ENCODE assay signal across 1 cellular context in the genomic region with DNA sequence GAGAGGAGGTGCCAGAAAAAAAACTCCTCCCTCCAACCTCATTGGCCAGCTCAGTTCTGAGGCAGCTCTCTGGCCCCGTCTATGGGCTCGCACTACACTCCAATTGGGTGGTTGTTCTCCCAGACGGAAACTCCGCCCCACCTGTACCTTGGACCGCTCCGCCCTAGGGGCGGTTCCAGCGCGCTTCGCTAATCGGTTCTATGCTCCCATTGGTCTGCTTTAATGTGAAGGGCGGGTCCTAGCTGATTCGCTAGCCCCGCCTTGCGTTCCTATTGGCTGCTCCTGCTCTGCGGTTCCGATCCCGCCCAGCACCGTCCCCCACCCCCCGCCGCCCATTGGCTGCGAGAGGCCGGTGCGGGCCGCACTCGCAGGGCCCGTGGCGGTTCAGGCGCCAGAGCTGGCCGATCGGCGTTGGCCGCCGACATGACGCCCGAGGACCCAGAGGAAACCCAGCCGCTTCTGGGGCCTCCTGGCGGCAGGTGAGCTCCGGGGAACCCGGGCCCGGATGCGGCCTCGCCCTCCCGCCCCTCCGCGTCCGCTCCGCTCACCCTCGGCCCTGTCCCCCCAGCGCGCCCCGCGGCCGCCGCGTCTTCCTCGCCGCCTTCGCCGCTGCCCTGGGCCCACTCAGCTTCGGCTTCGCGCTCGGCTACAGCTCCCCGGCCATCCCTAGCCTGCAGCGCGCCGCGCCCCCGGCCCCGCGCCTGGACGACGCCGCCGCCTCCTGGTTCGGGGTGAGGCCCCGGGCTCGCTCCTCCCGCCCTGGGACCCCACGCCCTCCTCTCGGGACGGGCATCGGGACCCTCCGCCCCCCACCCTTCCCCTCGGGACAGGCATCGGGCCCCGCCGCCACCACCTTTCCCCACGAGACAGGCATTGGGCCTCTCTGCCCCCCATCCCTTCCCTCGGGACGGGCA.
TF ChIP-seq lines count a peak whose summit lies in the region.

A gene with protein sequence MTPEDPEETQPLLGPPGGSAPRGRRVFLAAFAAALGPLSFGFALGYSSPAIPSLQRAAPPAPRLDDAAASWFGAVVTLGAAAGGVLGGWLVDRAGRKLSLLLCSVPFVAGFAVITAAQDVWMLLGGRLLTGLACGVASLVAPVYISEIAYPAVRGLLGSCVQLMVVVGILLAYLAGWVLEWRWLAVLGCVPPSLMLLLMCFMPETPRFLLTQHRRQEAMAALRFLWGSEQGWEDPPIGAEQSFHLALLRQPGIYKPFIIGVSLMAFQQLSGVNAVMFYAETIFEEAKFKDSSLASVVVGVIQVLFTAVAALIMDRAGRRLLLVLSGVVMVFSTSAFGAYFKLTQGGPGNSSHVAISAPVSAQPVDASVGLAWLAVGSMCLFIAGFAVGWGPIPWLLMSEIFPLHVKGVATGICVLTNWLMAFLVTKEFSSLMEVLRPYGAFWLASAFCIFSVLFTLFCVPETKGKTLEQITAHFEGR (plus strand): TSS at position 362 of the 914 bp plus-strand sequence. CDS start 62 bp downstream, at position 424.

TF ChIP-seq in HepG2, 621 proteins besides CTCF, POLR2A, EP300 and RAD21 (continued from another document and continues in another):
- TF ChIP-seq, protein P1, sequence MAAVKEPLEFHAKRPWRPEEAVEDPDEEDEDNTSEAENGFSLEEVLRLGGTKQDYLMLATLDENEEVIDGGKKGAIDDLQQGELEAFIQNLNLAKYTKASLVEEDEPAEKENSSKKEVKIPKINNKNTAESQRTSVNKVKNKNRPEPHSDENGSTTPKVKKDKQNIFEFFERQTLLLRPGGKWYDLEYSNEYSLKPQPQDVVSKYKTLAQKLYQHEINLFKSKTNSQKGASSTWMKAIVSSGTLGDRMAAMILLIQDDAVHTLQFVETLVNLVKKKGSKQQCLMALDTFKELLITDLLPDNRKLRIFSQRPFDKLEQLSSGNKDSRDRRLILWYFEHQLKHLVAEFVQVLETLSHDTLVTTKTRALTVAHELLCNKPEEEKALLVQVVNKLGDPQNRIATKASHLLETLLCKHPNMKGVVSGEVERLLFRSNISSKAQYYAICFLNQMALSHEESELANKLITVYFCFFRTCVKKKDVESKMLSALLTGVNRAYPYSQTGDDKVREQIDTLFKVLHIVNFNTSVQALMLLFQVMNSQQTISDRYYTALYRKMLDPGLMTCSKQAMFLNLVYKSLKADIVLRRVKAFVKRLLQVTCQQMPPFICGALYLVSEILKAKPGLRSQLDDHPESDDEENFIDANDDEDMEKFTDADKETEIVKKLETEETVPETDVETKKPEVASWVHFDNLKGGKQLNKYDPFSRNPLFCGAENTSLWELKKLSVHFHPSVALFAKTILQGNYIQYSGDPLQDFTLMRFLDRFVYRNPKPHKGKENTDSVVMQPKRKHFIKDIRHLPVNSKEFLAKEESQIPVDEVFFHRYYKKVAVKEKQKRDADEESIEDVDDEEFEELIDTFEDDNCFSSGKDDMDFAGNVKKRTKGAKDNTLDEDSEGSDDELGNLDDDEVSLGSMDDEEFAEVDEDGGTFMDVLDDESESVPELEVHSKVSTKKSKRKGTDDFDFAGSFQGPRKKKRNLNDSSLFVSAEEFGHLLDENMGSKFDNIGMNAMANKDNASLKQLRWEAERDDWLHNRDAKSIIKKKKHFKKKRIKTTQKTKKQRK (IDR thresholded peaks at IDR 0.05; ENCODE audit: low read length): no peak
- TF ChIP-seq KLF12 (CRISPR knock-in tag; IDR thresholded peaks at IDR 0.05; ENCODE audit: borderline replicate concordance) (no peak), CAMTA2 (CRISPR knock-in tag; IDR thresholded peaks at IDR 0.05; ENCODE audit: borderline replicate concordance) (0 out of 2 replicates have a peak, but pooled peaks have one; percentile 57), TEAD3 (CRISPR knock-in tag; optimal IDR thresholded peaks at IDR 0.05; ENCODE audit: borderline replicate concordance) (peak; percentile 24), SNRNP70 (IDR thresholded peaks at IDR 0.05; ENCODE audit: low read depth, low read length) (no peak), MXI1 (IDR thresholded peaks at IDR 0.05; ENCODE audit: borderline replicate concordance, low read depth, low read length) (no peak; the same call in 2 of the 3 replicates), STAG1 (CRISPR knock-in tag; IDR thresholded peaks at IDR 0.05) (peak; percentile 27; the same call in 1 of the 2 replicates), ZMYM2 (CRISPR knock-in tag; IDR thresholded peaks at IDR 0.05) (no peak), ELF1 (CRISPR knock-in tag; IDR thresholded peaks at IDR 0.05) (peak; percentile 35; the same call in 1 of the 2 replicates), ZNF780A (CRISPR knock-in tag; IDR thresholded peaks at IDR 0.05) (no peak), HOXD1 (CRISPR knock-in tag; IDR thresholded peaks at IDR 0.05) (peak; percentile 72; the same call in 1 of the 2 replicates), HES4 (CRISPR knock-in tag; IDR thresholded peaks at IDR 0.05; ENCODE audit: borderline replicate concordance) (peak; percentile 72; the same call in 1 of the 2 replicates), MIER2 (CRISPR knock-in tag; IDR thresholded peaks at IDR 0.05) (no peak), SCMH1 (CRISPR knock-in tag; IDR thresholded peaks at IDR 0.05; ENCODE audit: borderline replicate concordance) (no peak), HOXA3 (CRISPR knock-in tag; IDR thresholded peaks at IDR 0.05) (peak; percentile 62; the same call in 1 of the 2 replicates), HMG20B (CRISPR knock-in tag; conservative IDR thresholded peaks at IDR 0.05) (no peak), ZNF337 (CRISPR knock-in tag; IDR thresholded peaks at IDR 0.05; ENCODE audit: borderline replicate concordance, low read depth) (no peak), FIP1L1 (IDR thresholded peaks at IDR 0.05; ENCODE audit: borderline replicate concordance, insufficient read depth, low read depth, low read length) (no peak), HOXA9 (CRISPR knock-in tag; IDR thresholded peaks at IDR 0.05; ENCODE audit: borderline replicate concordance) (no peak), TOPORS (CRISPR knock-in tag; IDR thresholded peaks at IDR 0.05) (0 out of 2 replicates have a peak, but pooled peaks have one; percentile 33), SOX5 (CRISPR knock-in tag; IDR thresholded peaks at IDR 0.05; ENCODE audit: borderline replicate concordance) (no peak; the same call in 1 of the 2 replicates), NBN (conservative IDR thresholded peaks at IDR 0.05) (no peak), ZNF17 (CRISPR knock-in tag; IDR thresholded peaks at IDR 0.05) (no peak), MAF1 (CRISPR knock-in tag; IDR thresholded peaks at IDR 0.05; ENCODE audit: borderline replicate concordance) (no peak), CBX1 (IDR thresholded peaks at IDR 0.05; ENCODE audit: low read depth) (no peak), CENPX (CRISPR knock-in tag; IDR thresholded peaks at IDR 0.05) (no peak), ZNF34 (CRISPR knock-in tag; IDR thresholded peaks at IDR 0.05; ENCODE audit: borderline replicate concordance) (no peak), RBM39 (IDR thresholded peaks at IDR 0.05; ENCODE audit: low read depth, low read length, poor library complexity, severe bottlenecking) (no peak), RORA (CRISPR knock-in tag; IDR thresholded peaks at IDR 0.05) (no peak)
- TF ChIP-seq, protein P2, sequence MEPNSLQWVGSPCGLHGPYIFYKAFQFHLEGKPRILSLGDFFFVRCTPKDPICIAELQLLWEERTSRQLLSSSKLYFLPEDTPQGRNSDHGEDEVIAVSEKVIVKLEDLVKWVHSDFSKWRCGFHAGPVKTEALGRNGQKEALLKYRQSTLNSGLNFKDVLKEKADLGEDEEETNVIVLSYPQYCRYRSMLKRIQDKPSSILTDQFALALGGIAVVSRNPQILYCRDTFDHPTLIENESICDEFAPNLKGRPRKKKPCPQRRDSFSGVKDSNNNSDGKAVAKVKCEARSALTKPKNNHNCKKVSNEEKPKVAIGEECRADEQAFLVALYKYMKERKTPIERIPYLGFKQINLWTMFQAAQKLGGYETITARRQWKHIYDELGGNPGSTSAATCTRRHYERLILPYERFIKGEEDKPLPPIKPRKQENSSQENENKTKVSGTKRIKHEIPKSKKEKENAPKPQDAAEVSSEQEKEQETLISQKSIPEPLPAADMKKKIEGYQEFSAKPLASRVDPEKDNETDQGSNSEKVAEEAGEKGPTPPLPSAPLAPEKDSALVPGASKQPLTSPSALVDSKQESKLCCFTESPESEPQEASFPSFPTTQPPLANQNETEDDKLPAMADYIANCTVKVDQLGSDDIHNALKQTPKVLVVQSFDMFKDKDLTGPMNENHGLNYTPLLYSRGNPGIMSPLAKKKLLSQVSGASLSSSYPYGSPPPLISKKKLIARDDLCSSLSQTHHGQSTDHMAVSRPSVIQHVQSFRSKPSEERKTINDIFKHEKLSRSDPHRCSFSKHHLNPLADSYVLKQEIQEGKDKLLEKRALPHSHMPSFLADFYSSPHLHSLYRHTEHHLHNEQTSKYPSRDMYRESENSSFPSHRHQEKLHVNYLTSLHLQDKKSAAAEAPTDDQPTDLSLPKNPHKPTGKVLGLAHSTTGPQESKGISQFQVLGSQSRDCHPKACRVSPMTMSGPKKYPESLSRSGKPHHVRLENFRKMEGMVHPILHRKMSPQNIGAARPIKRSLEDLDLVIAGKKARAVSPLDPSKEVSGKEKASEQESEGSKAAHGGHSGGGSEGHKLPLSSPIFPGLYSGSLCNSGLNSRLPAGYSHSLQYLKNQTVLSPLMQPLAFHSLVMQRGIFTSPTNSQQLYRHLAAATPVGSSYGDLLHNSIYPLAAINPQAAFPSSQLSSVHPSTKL (CRISPR knock-in tag; IDR thresholded peaks at IDR 0.05): no peak
- TF ChIP-seq, protein P3, sequence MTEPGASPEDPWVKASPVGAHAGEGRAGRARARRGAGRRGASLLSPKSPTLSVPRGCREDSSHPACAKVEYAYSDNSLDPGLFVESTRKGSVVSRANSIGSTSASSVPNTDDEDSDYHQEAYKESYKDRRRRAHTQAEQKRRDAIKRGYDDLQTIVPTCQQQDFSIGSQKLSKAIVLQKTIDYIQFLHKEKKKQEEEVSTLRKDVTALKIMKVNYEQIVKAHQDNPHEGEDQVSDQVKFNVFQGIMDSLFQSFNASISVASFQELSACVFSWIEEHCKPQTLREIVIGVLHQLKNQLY (CRISPR knock-in tag; IDR thresholded peaks at IDR 0.05): no peak; the same call in 1 of the 2 replicates
- TF ChIP-seq, protein P4, sequence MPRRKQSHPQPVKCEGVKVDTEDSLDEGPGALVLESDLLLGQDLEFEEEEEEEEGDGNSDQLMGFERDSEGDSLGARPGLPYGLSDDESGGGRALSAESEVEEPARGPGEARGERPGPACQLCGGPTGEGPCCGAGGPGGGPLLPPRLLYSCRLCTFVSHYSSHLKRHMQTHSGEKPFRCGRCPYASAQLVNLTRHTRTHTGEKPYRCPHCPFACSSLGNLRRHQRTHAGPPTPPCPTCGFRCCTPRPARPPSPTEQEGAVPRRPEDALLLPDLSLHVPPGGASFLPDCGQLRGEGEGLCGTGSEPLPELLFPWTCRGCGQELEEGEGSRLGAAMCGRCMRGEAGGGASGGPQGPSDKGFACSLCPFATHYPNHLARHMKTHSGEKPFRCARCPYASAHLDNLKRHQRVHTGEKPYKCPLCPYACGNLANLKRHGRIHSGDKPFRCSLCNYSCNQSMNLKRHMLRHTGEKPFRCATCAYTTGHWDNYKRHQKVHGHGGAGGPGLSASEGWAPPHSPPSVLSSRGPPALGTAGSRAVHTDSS (CRISPR knock-in tag; conservative IDR thresholded peaks at IDR 0.05): no peak
- TF ChIP-seq, protein P5, sequence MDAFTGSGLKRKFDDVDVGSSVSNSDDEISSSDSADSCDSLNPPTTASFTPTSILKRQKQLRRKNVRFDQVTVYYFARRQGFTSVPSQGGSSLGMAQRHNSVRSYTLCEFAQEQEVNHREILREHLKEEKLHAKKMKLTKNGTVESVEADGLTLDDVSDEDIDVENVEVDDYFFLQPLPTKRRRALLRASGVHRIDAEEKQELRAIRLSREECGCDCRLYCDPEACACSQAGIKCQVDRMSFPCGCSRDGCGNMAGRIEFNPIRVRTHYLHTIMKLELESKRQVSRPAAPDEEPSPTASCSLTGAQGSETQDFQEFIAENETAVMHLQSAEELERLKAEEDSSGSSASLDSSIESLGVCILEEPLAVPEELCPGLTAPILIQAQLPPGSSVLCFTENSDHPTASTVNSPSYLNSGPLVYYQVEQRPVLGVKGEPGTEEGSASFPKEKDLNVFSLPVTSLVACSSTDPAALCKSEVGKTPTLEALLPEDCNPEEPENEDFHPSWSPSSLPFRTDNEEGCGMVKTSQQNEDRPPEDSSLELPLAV (CRISPR knock-in tag; conservative IDR thresholded peaks at IDR 0.05; ENCODE audit: low read depth): no peak; the same call in 1 of the 2 replicates
- TF ChIP-seq, protein P6, sequence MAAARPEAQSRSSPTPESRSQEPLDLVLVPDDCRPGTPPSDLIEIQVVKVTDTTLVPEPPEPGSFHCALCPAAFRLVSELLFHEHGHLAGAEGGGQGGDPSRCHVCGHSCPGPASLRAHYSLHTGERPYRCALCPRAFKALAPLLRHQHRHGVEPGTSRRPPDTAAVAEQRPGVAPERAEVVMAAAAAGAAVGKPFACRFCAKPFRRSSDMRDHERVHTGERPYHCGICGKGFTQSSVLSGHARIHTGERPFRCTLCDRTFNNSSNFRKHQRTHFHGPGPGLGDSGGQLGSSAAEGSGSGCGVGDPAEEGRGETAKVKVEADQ (CRISPR knock-in tag; IDR thresholded peaks at IDR 0.05; ENCODE audit: borderline replicate concordance): no peak; the same call in 1 of the 2 replicates
- TF ChIP-seq, protein P7, sequence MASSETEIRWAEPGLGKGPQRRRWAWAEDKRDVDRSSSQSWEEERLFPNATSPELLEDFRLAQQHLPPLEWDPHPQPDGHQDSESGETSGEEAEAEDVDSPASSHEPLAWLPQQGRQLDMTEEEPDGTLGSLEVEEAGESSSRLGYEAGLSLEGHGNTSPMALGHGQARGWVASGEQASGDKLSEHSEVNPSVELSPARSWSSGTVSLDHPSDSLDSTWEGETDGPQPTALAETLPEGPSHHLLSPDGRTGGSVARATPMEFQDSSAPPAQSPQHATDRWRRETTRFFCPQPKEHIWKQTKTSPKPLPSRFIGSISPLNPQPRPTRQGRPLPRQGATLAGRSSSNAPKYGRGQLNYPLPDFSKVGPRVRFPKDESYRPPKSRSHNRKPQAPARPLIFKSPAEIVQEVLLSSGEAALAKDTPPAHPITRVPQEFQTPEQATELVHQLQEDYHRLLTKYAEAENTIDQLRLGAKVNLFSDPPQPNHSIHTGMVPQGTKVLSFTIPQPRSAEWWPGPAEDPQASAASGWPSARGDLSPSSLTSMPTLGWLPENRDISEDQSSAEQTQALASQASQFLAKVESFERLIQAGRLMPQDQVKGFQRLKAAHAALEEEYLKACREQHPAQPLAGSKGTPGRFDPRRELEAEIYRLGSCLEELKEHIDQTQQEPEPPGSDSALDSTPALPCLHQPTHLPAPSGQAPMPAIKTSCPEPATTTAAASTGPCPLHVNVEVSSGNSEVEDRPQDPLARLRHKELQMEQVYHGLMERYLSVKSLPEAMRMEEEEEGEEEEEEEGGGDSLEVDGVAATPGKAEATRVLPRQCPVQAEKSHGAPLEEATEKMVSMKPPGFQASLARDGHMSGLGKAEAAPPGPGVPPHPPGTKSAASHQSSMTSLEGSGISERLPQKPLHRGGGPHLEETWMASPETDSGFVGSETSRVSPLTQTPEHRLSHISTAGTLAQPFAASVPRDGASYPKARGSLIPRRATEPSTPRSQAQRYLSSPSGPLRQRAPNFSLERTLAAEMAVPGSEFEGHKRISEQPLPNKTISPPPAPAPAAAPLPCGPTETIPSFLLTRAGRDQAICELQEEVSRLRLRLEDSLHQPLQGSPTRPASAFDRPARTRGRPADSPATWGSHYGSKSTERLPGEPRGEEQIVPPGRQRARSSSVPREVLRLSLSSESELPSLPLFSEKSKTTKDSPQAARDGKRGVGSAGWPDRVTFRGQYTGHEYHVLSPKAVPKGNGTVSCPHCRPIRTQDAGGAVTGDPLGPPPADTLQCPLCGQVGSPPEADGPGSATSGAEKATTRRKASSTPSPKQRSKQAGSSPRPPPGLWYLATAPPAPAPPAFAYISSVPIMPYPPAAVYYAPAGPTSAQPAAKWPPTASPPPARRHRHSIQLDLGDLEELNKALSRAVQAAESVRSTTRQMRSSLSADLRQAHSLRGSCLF (CRISPR knock-in tag; IDR thresholded peaks at IDR 0.05; ENCODE audit: borderline replicate concordance): no peak
